ENCODE assay signal across 12 cellular contexts in genomic region chrX:19174401-19175025, GRCh38. TPM values are rescaled to one million over a fixed set of nuclear protein-coding genes. Genes with fewer than 3 reads are reported as not detected.
DNase-seq lines count a peak whose midpoint lies in the region; ATAC-seq, FAIRE-seq and TF ChIP-seq lines count a peak whose summit lies in the region.
"Had no signal": no experiment of that assay in that cellular context is flagged by ENCODE, and none has a peak within 500 bp of the region (broad histone marks: within the 10 kb centered on the region; RNA-seq: fewer than 3 reads in every experiment).

No MANE protein-coding gene starts in this region.

- H3K27me3 ChIP-seq in ACC112 (ENCODE audit: insufficient read depth, low read length) (no peaks in the 10 kb centered on the region), GM12878 (replicated peaks in 1 of 2; ENCODE audit: control insufficient read depth in 2 of 2, insufficient read depth in 2 of 2, low read length in 1 of 2) (no peaks in the 10 kb centered on the region), HAP-1 (ENCODE audit: low read depth) (no peaks in the 10 kb centered on the region)
- H3K27me3 ChIP-seq: uterus had no signal

- peak; percentile 13 for DNase-seq in H54 (ENCODE audit: insufficient read length, low spot score)
- no peak for DNase-seq in GM12878 (ENCODE audit: low read depth, low spot score)
- peak; percentile 73 for DNase-seq in kidney tubule cell (ENCODE audit: low spot score)
- DNase-seq in GM10248 (ENCODE audit: extremely low spot score) = no peak
- DNase-seq in iPS-NIHi11 (ENCODE audit: low spot score) = no peak
- DNase-seq in HAP-1 (ENCODE audit: low spot score in 2 of 2) = no peak
- DNase-seq: activated CD4-positive, CD25-positive, alpha-beta regulatory T cell treated with anti-CD3 and anti-CD28 coated beads, Interleukin-2, amount 50 U/mL, for 72 hours; activated naive CD4-positive, alpha-beta T cell treated with anti-CD3 and anti-CD28 coated beads, Interleukin-2, amount 10 ng/mL, durations not matched to agents 7 days and 5 days; CD8-positive, alpha-beta T cell; uterus had no signal

- H4K20me1 ChIP-seq in GM12878 (ENCODE audit: control insufficient read depth, insufficient read depth) = no peaks in the 10 kb centered on the region

- ATAC-seq in GM12878 = peak; percentile 69
- ATAC-seq in GM18861 (IDR thresholded peaks at IDR 0.05; ENCODE audit: unreplicated experiment) = no peak
- ATAC-seq: CD8-positive, alpha-beta T cell had no signal

- BruUV-seq in GM12878 (replicated peaks; lab: Mats Ljungman, UMichigan) = no TSS peak

- TF ChIP-seq POLR2A in H54 (IDR thresholded peaks at IDR 0.05; ENCODE audit: low read depth, low read length) (no peak), GM12878 (IDR thresholded peaks at IDR 0.05; ENCODE audit: low read depth, low read length) (no peak)

- CTCF ChIA-PET in GM12878 (lab: Yijun Ruan, JAX) (no interaction called here), GM10248 (lab: Yijun Ruan, JAX) (no interaction called here)

- H3K79me2 ChIP-seq in ACC112 (ENCODE audit: control insufficient read depth, insufficient read depth, low read length, unreplicated experiment) (no peaks in the 10 kb centered on the region), GM12878 (ENCODE audit: control insufficient read depth, insufficient read depth, low read length) (no peaks in the 10 kb centered on the region)

- POLR2A ChIA-PET in GM12878 (lab: Charles Lee) = no interaction called here
- POLR2A ChIA-PET in GM10248 (lab: Yijun Ruan, JAX) = no interaction called here

- H3K9me3 ChIP-seq in GM12878 (replicated peaks; ENCODE audit: control insufficient read depth, insufficient read depth, low read length) (no peaks in the 10 kb centered on the region), HAP-1 (no peaks in the 10 kb centered on the region)
- H3K9me3 ChIP-seq: uterus had no signal

- no peak overlapping the region for H3K9ac ChIP-seq in GM12878 (ENCODE audit: control insufficient read depth, insufficient read depth, low read length)

- peak overlapping the region; percentile 11; the same call in 1 of the 2 replicates for H3K4me3 ChIP-seq in ACC112 (ENCODE audit: low read depth, low read length)
- no peak overlapping the region for H3K4me3 ChIP-seq in GM12878
- H3K4me3 ChIP-seq in HAP-1 = no peak overlapping the region
- H3K4me3 ChIP-seq: uterus had no signal

- no peak for FAIRE-seq in H54 (lab: Jason Lieb, UNC)
- FAIRE-seq in GM12878 (lab: Jason Lieb, UNC) = no peak

- TF ChIP-seq EP300 in GM12878 (IDR thresholded peaks at IDR 0.05; ENCODE audit: borderline replicate concordance in 1 of 2, control insufficient read depth in 1 of 2, low read depth in 2 of 2, low read length in 2 of 2) = no peak

- H2AFZ ChIP-seq in ACC112 (ENCODE audit: low read length, unreplicated experiment) (peak overlapping the region; percentile 93), GM12878 (ENCODE audit: control insufficient read depth, low read depth, low read length) (no peak overlapping the region)

- H3K36me3 ChIP-seq in ACC112 (ENCODE audit: insufficient read depth, low read length) = no peaks in the 10 kb centered on the region
- no peaks in the 10 kb centered on the region for H3K36me3 ChIP-seq in GM12878 (ENCODE audit: control insufficient read depth in 2 of 2, insufficient read depth in 2 of 2, low read length in 1 of 2)
- H3K36me3 ChIP-seq in HAP-1 (replicated peaks) = no peaks in the 10 kb centered on the region
- H3K36me3 ChIP-seq: uterus had no signal

- intact Hi-C loops in GM12878 (cut with micrococcal nuclease; ENCODE audit: unreplicated experiment) = no loop called here

- no peak for TF ChIP-seq CTCF in GM12878 (IDR thresholded peaks at IDR 0.05 in 2 of 3, conservative IDR thresholded peaks at IDR 0.05 in 1 of 3; ENCODE audit: control insufficient read depth in 2 of 3, extremely low read depth in 1 of 3, insufficient read depth in 1 of 3, low read depth in 3 of 3, low read length in 3 of 3)
- TF ChIP-seq CTCF in GM10248 (IDR thresholded peaks at IDR 0.05; ENCODE audit: control extremely low read depth, extremely low read depth, low read depth, missing control alignments) = no peak

- H3K4me2 ChIP-seq in GM12878 (ENCODE audit: control insufficient read depth, insufficient read depth) = no peak overlapping the region

- no peak for TF ChIP-seq RAD21 in GM12878 (IDR thresholded peaks at IDR 0.05; ENCODE audit: insufficient read depth, low read depth, low read length)

- H3K4me1 ChIP-seq in ACC112 (ENCODE audit: control insufficient read depth, insufficient read depth, low read length, unreplicated experiment) = peaks cover 21% of the 10 kb centered on the region
- H3K4me1 ChIP-seq in GM12878 (ENCODE audit: control insufficient read depth, insufficient read depth, low read length) = no peaks in the 10 kb centered on the region
- H3K4me1 ChIP-seq in HAP-1 = no peaks in the 10 kb centered on the region
- H3K4me1 ChIP-seq: uterus had no signal

- SMC1A ChIA-PET in GM12878 (lab: Charles Lee; ENCODE audit: uncharacterized antibody, unreplicated experiment) = no interaction called here

- RAD21 ChIA-PET in GM12878 (lab: Charles Lee; ENCODE audit: unreplicated experiment) = no interaction called here

- WGBS in GM12878 (ENCODE audit: insufficient coverage, insufficient replicate concordance, low lambda C conversion rate, missing lambda C conversion rate) = 11% methylated on average over 10 of the region's 10 CpGs

- H3K27ac ChIP-seq in ACC112 (ENCODE audit: low read depth, low read length) (peak overlapping the region; percentile 77), GM12878 (ENCODE audit: control insufficient read depth, insufficient read depth) (no peak overlapping the region)
- H3K27ac ChIP-seq: uterus had no signal

- in situ Hi-C loops in GM12878 (cut with MboI) (no loop called here), HAP-1 (cut with MboI; ENCODE audit: low sequenced_read_pairs) (no loop called here)

TF ChIP-seq in GM12878, 131 proteins besides CTCF, POLR2A, EP300 and RAD21:
- TF ChIP-seq STAT1 (conservative IDR thresholded peaks at IDR 0.05) = no peak
- no peak for TF ChIP-seq ZNF384 (IDR thresholded peaks at IDR 0.05; ENCODE audit: borderline replicate concordance, low read depth, low read length)
- no peak for TF ChIP-seq SUPT20H (IDR thresholded peaks at IDR 0.05; ENCODE audit: borderline replicate concordance, control insufficient read depth, low read depth, low read length)
- no peak for TF ChIP-seq MXI1 (IDR thresholded peaks at IDR 0.05; ENCODE audit: low read depth, low read length)
- no peak for TF ChIP-seq NFXL1 (IDR thresholded peaks at IDR 0.05; ENCODE audit: borderline replicate concordance)
- no peak for TF ChIP-seq MEF2B (IDR thresholded peaks at IDR 0.05; ENCODE audit: partially characterized antibody, poor library complexity, severe bottlenecking)
- no peak for TF ChIP-seq CREM (IDR thresholded peaks at IDR 0.05; ENCODE audit: low read depth)
- TF ChIP-seq ZNF592 (IDR thresholded peaks at IDR 0.05) = no peak

RNA-seq across cellular contexts. Expression of gene ADGRG2, which starts 52.2 kb away (rescaled TPM):
- total RNA-seq in GM12878 (2013; cell fraction: nucleolus; rRNA removed) = not detected in 2 replicates
- total RNA-seq in GM12878 (2014; rRNA removed) (not detected in 2 replicates), GM12878 (2014; rRNA removed; fragmentation: Illumina TruSeq; extraction: Trizol) (not detected in 2 replicates), GM12878 (2021) (0.03 TPM in 1 of 2 replicates, not detected in the other)
- not detected for polyA plus RNA-seq in GM12878 (2011; ENCODE audit: low read depth)
- polyA plus RNA-seq in GM12878 (2011; rRNA removed) (0.29 and 0.36 TPM in 2 replicates), GM12878 (2014; fragmentation: Illumina TruSeq; extraction: Trizol) (0.06 TPM in 1 of 2 replicates, not detected in the other), GM12878 (2014; fragmentation: Nextera tagmentation; extraction: Ambion mirVana) (under 1 TPM; 0.02 to 0.05 TPM), GM12878 (2014; rRNA removed) (0.03 TPM in 1 of 2 replicates, not detected in the other), GM12878 (2016; fragmentation: Nextera tagmentation; extraction: Ambion mirVana) (under 1 TPM; 0.03 to 0.18 TPM)
- polyA plus RNA-seq in GM12878 (2011; cell fraction: cytosol; rRNA removed) = 0.20 and 0.25 TPM in 2 replicates
- polyA plus RNA-seq in GM12878 (2011; cell fraction: nucleus; rRNA removed) = 0.34 and 0.82 TPM in 2 replicates
- polyA plus RNA-seq in GM12878 (2012) = 0.03 TPM in 1 of 2 replicates, not detected in the other
- polyA minus RNA-seq in GM12878 (2011; rRNA and poly(A)+ RNA removed) = 0.22 and 0.26 TPM in 2 replicates
- polyA minus RNA-seq in GM12878 (2011; cell fraction: cytosol; rRNA and poly(A)+ RNA removed) = not detected in 2 replicates
- 0.19 and 0.24 TPM in 2 replicates for polyA minus RNA-seq in GM12878 (2011; cell fraction: nucleus; rRNA and poly(A)+ RNA removed)
- total RNA-seq: CD8-positive, alpha-beta T cell had no signal

Comparison
In these comparisons a context has a peak if more than half of its experiments do, and no peak if none do; other contexts are left out.
1. DNase-seq: peak in H54 (single experiment) and kidney tubule cell (single experiment); none in GM12878 (single experiment), GM10248 (single experiment), iPS-NIHi11 (single experiment) and HAP-1 (0 of 2).